ENCODE assay signal across 9 cellular contexts in genomic region chr7:105648561-105649401, GRCh38.
A peak's percentile ranks its signal among the peaks of the same experiment; 100 is the strongest.
DNase-seq lines count a peak whose midpoint lies in the region; ATAC-seq and TF ChIP-seq lines count a peak whose summit lies in the region.
"Had no signal": no experiment of that assay in that cellular context is flagged by ENCODE, and none has a peak within 500 bp of the region (broad histone marks: within the 10 kb centered on the region; RNA-seq: fewer than 3 reads in every experiment).

No MANE protein-coding gene starts in this region.

- H3K27ac ChIP-seq in SK-N-MC: peak overlapping the region; percentile 33; the same call in 1 of the 2 replicates
- no peak overlapping the region for H3K27ac ChIP-seq in ascending aorta
- H3K27ac ChIP-seq: tibial artery had no signal

- no peaks in the 10 kb centered on the region for H3K4me1 ChIP-seq in ascending aorta

- peak; percentile 26 for DNase-seq in DMS 273 treated with DMSO at 0.1 percent for 48 hours (lab: John Stamatoyannopoulos, UW)
- DNase-seq in NCI-H1417 treated with DMSO at 0.1 percent for 48 hours (lab: John Stamatoyannopoulos, UW): peak; percentile 87
- no peak for DNase-seq in SK-N-MC (ENCODE audit: low read depth, low spot score)
- peak; percentile 75 for DNase-seq in medulla oblongata (ENCODE audit: extremely low spot score)
- DNase-seq in GOT3 (lab: John Stamatoyannopoulos, UW): no peak
- DNase-seq in ascending aorta (ENCODE audit: low spot score in 2 of 2): no peak
- no peak for DNase-seq in activated CD4-positive, alpha-beta T cell treated with anti-CD3 and anti-CD28 coated beads, Interleukin-2, amount 50 U/mL, for 4 hours
- DNase-seq: tibial artery had no signal

- intact Hi-C loops in ascending aorta (cut with DNase I): no loop called here

- H3K9me3 ChIP-seq in SK-N-MC (ENCODE audit: low read depth, low read length): no peaks in the 10 kb centered on the region
- no peaks in the 10 kb centered on the region for H3K9me3 ChIP-seq in ascending aorta
- H3K9me3 ChIP-seq: tibial artery had no signal

- TF ChIP-seq CTCF in ascending aorta (IDR thresholded peaks at IDR 0.05): no peak

- no peaks in the 10 kb centered on the region for H3K27me3 ChIP-seq in ascending aorta
- H3K27me3 ChIP-seq: tibial artery had no signal

- no peak overlapping the region for H3K4me3 ChIP-seq in SK-N-MC
- H3K4me3 ChIP-seq in ascending aorta: no peak overlapping the region
- H3K4me3 ChIP-seq: tibial artery had no signal

- H3K36me3 ChIP-seq in SK-N-MC (ENCODE audit: insufficient read depth, low read length): no peaks in the 10 kb centered on the region
- H3K36me3 ChIP-seq in ascending aorta: no peaks in the 10 kb centered on the region
- H3K36me3 ChIP-seq: tibial artery had no signal

- H3K9ac ChIP-seq in SK-N-MC (ENCODE audit: insufficient read length): no peak overlapping the region

- no peak for ATAC-seq in HG03439 (IDR thresholded peaks at IDR 0.05; ENCODE audit: unreplicated experiment)

Comparison
In these comparisons a context has a peak if more than half of its experiments do, and no peak if none do; other contexts are left out.
1. DNase-seq: peak in DMS 273 treated with DMSO at 0.1 percent for 48 hours (single experiment), NCI-H1417 treated with DMSO at 0.1 percent for 48 hours (single experiment) and medulla oblongata (single experiment); none in SK-N-MC (single experiment), GOT3 (single experiment), ascending aorta (0 of 2) and activated CD4-positive, alpha-beta T cell treated with anti-CD3 and anti-CD28 coated beads, Interleukin-2, amount 50 U/mL, for 4 hours (0 of 2).